9 cellular contexts compared by ENCODE assay signal in the genomic region with DNA sequence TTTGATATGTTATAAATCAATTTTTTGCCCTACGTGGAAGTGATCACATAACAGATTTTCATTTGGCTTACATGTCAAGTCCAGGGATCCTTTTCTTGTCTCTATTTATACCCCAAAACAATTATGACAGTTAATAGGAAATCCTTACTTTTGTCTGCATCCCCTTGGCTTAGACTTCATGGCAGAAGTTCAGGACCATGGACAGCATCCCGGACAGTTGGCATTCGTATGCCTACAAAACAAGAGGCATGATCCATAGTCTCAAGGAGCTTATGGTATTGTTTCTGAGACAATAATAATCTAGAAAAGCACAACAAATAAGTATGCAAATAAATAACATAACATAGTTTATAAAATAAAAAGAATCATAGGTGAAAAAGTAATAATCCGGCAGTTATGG.
DNase-seq lines count a peak whose midpoint lies in the region; ATAC-seq and TF ChIP-seq lines count a peak whose summit lies in the region.
"Had no signal": no experiment of that assay in that cellular context is flagged by ENCODE, and none has a peak within 500 bp of the region (broad histone marks: within the 10 kb centered on the region; RNA-seq: fewer than 3 reads in every experiment).

No MANE protein-coding gene starts in this region.

- no peak overlapping the region for H3K27ac ChIP-seq in esophagus muscularis mucosa (replicated peaks in 1 of 4)

- peaks cover 4% of the 10 kb centered on the region for H3K9me3 Mint-ChIP-seq in activated CD8-positive, alpha-beta T cell treated with anti-CD3 and anti-CD28 coated beads for 36 hours
- peaks cover 4% of the 10 kb centered on the region for H3K9me3 Mint-ChIP-seq in stimulated activated memory B cell treated with anti-CD40 and anti-IgM and Interleukin-4, amounts not matched to agents 10 μg/mL and 1 μg/mL and 100 μg/mL, for 72 hours

- no peak overlapping the region for H3K27ac Mint-ChIP-seq in activated CD8-positive, alpha-beta T cell treated with anti-CD3 and anti-CD28 coated beads for 36 hours
- H3K27ac Mint-ChIP-seq in stimulated activated memory B cell treated with anti-CD40 and anti-IgM and Interleukin-4, amounts not matched to agents 10 μg/mL and 1 μg/mL and 100 μg/mL, for 72 hours = no peak overlapping the region

- no peaks in the 10 kb centered on the region for H3K4me1 ChIP-seq in esophagus muscularis mucosa

- intact Hi-C loops in activated CD8-positive, alpha-beta T cell treated with anti-CD3 and anti-CD28 coated beads for 36 hours (cut with micrococcal nuclease) = no loop called here
- intact Hi-C loops in esophagus muscularis mucosa (cut with DNase I) = no loop called here

- no peak overlapping the region for H3K4me3 Mint-ChIP-seq in activated CD8-positive, alpha-beta T cell treated with anti-CD3 and anti-CD28 coated beads for 36 hours
- H3K4me3 Mint-ChIP-seq in stimulated activated memory B cell treated with anti-CD40 and anti-IgM and Interleukin-4, amounts not matched to agents 10 μg/mL and 1 μg/mL and 100 μg/mL, for 72 hours = no peak overlapping the region

- no peak overlapping the region for H3K4me3 ChIP-seq in esophagus muscularis mucosa

- no peak for TF ChIP-seq CTCF in activated CD8-positive, alpha-beta T cell treated with anti-CD3 and anti-CD28 coated beads for 36 hours (IDR thresholded peaks at IDR 0.05)
- TF ChIP-seq CTCF in esophagus muscularis mucosa (IDR thresholded peaks at IDR 0.05) = no peak

- H3K27me3 ChIP-seq in esophagus muscularis mucosa = no peaks in the 10 kb centered on the region

- no peaks in the 10 kb centered on the region for H3K4me1 Mint-ChIP-seq in activated CD8-positive, alpha-beta T cell treated with anti-CD3 and anti-CD28 coated beads for 36 hours (ENCODE audit: low read depth)
- no peaks in the 10 kb centered on the region for H3K4me1 Mint-ChIP-seq in stimulated activated memory B cell treated with anti-CD40 and anti-IgM and Interleukin-4, amounts not matched to agents 10 μg/mL and 1 μg/mL and 100 μg/mL, for 72 hours

- 43% methylated on average over 4 of the region's 4 CpGs for WGBS in esophagus muscularis mucosa

- TF ChIP-seq POLR2A in esophagus muscularis mucosa (IDR thresholded peaks at IDR 0.05; ENCODE audit: low read depth) = no peak

- no peaks in the 10 kb centered on the region for H3K36me3 Mint-ChIP-seq in activated CD8-positive, alpha-beta T cell treated with anti-CD3 and anti-CD28 coated beads for 36 hours (ENCODE audit: low read depth)
- H3K36me3 Mint-ChIP-seq in stimulated activated memory B cell treated with anti-CD40 and anti-IgM and Interleukin-4, amounts not matched to agents 10 μg/mL and 1 μg/mL and 100 μg/mL, for 72 hours = no peaks in the 10 kb centered on the region

- CTCF ChIA-PET in activated CD8-positive, alpha-beta T cell treated with anti-CD3 and anti-CD28 coated beads for 36 hours (lab: Charles Lee) = no interaction called here

- no peak for TF ChIP-seq EP300 in esophagus muscularis mucosa (IDR thresholded peaks at IDR 0.05)

- no peaks in the 10 kb centered on the region for H3K27me3 Mint-ChIP-seq in activated CD8-positive, alpha-beta T cell treated with anti-CD3 and anti-CD28 coated beads for 36 hours
- H3K27me3 Mint-ChIP-seq in stimulated activated memory B cell treated with anti-CD40 and anti-IgM and Interleukin-4, amounts not matched to agents 10 μg/mL and 1 μg/mL and 100 μg/mL, for 72 hours = no peaks in the 10 kb centered on the region

- no peaks in the 10 kb centered on the region for H3K36me3 ChIP-seq in esophagus muscularis mucosa

- peak; percentile 10 for DNase-seq in ELF-1 (ENCODE audit: low read depth, low spot score)
- DNase-seq in HUDEP-2 (lab: John Stamatoyannopoulos, UW; ENCODE audit: unreplicated experiment in 76 of 76) = peak in 39 of 76 experiments; percentile 0 to 42 (median 10)
- peak; percentile 15 for DNase-seq in activated CD8-positive, alpha-beta T cell treated with anti-CD3 and anti-CD28 coated beads for 36 hours
- peak; percentile 31 for DNase-seq in kidney glomerular epithelial cell (lab: John Stamatoyannopoulos, UW)
- no peak for DNase-seq in cortex of kidney (lab: John Stamatoyannopoulos, UW)
- DNase-seq in esophagus muscularis mucosa (ENCODE audit: extremely low spot score) = no peak
- DNase-seq in activated gamma-delta T cell (lab: John Stamatoyannopoulos, UW) = no peak
- DNase-seq: cerebellar nuclear complex had no signal

- no peaks in the 10 kb centered on the region for H3K9me3 ChIP-seq in esophagus muscularis mucosa

- POLR2A ChIA-PET in activated CD8-positive, alpha-beta T cell treated with anti-CD3 and anti-CD28 coated beads for 36 hours (lab: Charles Lee) = no interaction called here

- ATAC-seq in activated CD8-positive, alpha-beta T cell treated with anti-CD3 and anti-CD28 coated beads for 36 hours = no peak
- ATAC-seq in stimulated activated memory B cell treated with anti-CD40 and anti-IgM and Interleukin-4, amounts not matched to agents 10 μg/mL and 1 μg/mL and 100 μg/mL, for 72 hours = no peak

Comparison
In these comparisons a context has a peak if more than half of its experiments do, and no peak if none do; other contexts are left out.
1. DNase-seq: peak in ELF-1 (single experiment), HUDEP-2 (39 of 76), activated CD8-positive, alpha-beta T cell treated with anti-CD3 and anti-CD28 coated beads for 36 hours (single experiment) and kidney glomerular epithelial cell (single experiment); none in cortex of kidney (single experiment), esophagus muscularis mucosa (single experiment) and activated gamma-delta T cell (single experiment).